ENCODE assay signal across 1 cellular context in genomic region chr9:72533322-72533721, GRCh38.
TF ChIP-seq lines count a peak whose summit lies in the region.

No MANE protein-coding gene starts in this region.

TF ChIP-seq in GM23338, 12 proteins besides CTCF, POLR2A, EP300 and RAD21 (continued from another document):
- TF ChIP-seq ZNF462 (CRISPR knock-in tag; IDR thresholded peaks at IDR 0.05): no peak
- no peak for TF ChIP-seq POLR2AphosphoS5 (IDR thresholded peaks at IDR 0.05; ENCODE audit: low read depth)
- TF ChIP-seq STAT1 (IDR thresholded peaks at IDR 0.05; ENCODE audit: unreplicated experiment): no peak
